ENCODE assay signal across 1 cellular context in genomic region chr17:59829217-59830006, GRCh38.
TF ChIP-seq lines count a peak whose summit lies in the region.

No MANE protein-coding gene starts in this region.

TF ChIP-seq in HepG2, 621 proteins besides CTCF, POLR2A, EP300 and RAD21 (continued from another document and continues in another):
- TF ChIP-seq, protein P1, sequence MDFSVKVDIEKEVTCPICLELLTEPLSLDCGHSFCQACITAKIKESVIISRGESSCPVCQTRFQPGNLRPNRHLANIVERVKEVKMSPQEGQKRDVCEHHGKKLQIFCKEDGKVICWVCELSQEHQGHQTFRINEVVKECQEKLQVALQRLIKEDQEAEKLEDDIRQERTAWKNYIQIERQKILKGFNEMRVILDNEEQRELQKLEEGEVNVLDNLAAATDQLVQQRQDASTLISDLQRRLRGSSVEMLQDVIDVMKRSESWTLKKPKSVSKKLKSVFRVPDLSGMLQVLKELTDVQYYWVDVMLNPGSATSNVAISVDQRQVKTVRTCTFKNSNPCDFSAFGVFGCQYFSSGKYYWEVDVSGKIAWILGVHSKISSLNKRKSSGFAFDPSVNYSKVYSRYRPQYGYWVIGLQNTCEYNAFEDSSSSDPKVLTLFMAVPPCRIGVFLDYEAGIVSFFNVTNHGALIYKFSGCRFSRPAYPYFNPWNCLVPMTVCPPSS (IDR thresholded peaks at IDR 0.05), result no peak
- TF ChIP-seq ZNF124 (CRISPR knock-in tag; IDR thresholded peaks at IDR 0.05) (no peak), ZNF766 (CRISPR knock-in tag; IDR thresholded peaks at IDR 0.05; ENCODE audit: borderline replicate concordance) (no peak), ZNF138 (CRISPR knock-in tag; IDR thresholded peaks at IDR 0.05; ENCODE audit: low read depth) (no peak), ZNF609 (CRISPR knock-in tag; IDR thresholded peaks at IDR 0.05; ENCODE audit: borderline replicate concordance) (peak; percentile 53; the same call in 1 of the 2 replicates), MXD1 (CRISPR knock-in tag; IDR thresholded peaks at IDR 0.05) (no peak), GATA4 (IDR thresholded peaks at IDR 0.05; ENCODE audit: borderline replicate concordance, low read depth) (no peak; the same call in 1 of the 2 replicates), ARHGAP35 (CRISPR knock-in tag; IDR thresholded peaks at IDR 0.05; ENCODE audit: borderline replicate concordance) (no peak), PHF5A (CRISPR knock-in tag; IDR thresholded peaks at IDR 0.05; ENCODE audit: low read depth, unreplicated experiment) (no peak), LCORL (IDR thresholded peaks at IDR 0.05) (no peak), LCORL (CRISPR knock-in tag; IDR thresholded peaks at IDR 0.05) (peak; percentile 23; the same call in 1 of the 2 replicates), EHMT2 (IDR thresholded peaks at IDR 0.05; ENCODE audit: borderline replicate concordance, low read depth, low read length) (no peak), ZNF282 (IDR thresholded peaks at IDR 0.05; ENCODE audit: partially characterized antibody) (no peak), RBM39 (IDR thresholded peaks at IDR 0.05; ENCODE audit: low read depth, low read length, poor library complexity, severe bottlenecking) (no peak), NR2F2 (IDR thresholded peaks at IDR 0.05; ENCODE audit: borderline replicate concordance, low read depth) (no peak), CC2D1A (CRISPR knock-in tag; IDR thresholded peaks at IDR 0.05) (no peak), TIGD3 (CRISPR knock-in tag; IDR thresholded peaks at IDR 0.05; ENCODE audit: borderline replicate concordance) (0 out of 2 replicates have a peak, but pooled peaks have one; percentile 29), ZNF354B (CRISPR knock-in tag; IDR thresholded peaks at IDR 0.05) (no peak), CCDC6 (CRISPR knock-in tag; IDR thresholded peaks at IDR 0.05) (no peak), RFX5 (IDR thresholded peaks at IDR 0.05; ENCODE audit: low read depth, low read length) (no peak), ZNF343 (CRISPR knock-in tag; IDR thresholded peaks at IDR 0.05) (no peak), SALL1 (CRISPR knock-in tag; IDR thresholded peaks at IDR 0.05) (peak; percentile 28; the same call in 1 of the 2 replicates), ZNF407 (CRISPR knock-in tag; IDR thresholded peaks at IDR 0.05; ENCODE audit: not compliant biosample characterization) (no peak), ZNF383 (CRISPR knock-in tag; IDR thresholded peaks at IDR 0.05; ENCODE audit: borderline replicate concordance) (no peak)
- TF ChIP-seq, protein P2, sequence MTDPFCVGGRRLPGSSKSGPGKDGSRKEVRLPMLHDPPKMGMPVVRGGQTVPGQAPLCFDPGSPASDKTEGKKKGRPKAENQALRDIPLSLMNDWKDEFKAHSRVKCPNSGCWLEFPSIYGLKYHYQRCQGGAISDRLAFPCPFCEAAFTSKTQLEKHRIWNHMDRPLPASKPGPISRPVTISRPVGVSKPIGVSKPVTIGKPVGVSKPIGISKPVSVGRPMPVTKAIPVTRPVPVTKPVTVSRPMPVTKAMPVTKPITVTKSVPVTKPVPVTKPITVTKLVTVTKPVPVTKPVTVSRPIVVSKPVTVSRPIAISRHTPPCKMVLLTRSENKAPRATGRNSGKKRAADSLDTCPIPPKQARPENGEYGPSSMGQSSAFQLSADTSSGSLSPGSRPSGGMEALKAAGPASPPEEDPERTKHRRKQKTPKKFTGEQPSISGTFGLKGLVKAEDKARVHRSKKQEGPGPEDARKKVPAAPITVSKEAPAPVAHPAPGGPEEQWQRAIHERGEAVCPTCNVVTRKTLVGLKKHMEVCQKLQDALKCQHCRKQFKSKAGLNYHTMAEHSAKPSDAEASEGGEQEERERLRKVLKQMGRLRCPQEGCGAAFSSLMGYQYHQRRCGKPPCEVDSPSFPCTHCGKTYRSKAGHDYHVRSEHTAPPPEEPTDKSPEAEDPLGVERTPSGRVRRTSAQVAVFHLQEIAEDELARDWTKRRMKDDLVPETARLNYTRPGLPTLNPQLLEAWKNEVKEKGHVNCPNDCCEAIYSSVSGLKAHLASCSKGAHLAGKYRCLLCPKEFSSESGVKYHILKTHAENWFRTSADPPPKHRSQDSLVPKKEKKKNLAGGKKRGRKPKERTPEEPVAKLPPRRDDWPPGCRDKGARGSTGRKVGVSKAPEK (CRISPR knock-in tag; IDR thresholded peaks at IDR 0.05; ENCODE audit: borderline replicate concordance), result no peak
- TF ChIP-seq, protein P3, sequence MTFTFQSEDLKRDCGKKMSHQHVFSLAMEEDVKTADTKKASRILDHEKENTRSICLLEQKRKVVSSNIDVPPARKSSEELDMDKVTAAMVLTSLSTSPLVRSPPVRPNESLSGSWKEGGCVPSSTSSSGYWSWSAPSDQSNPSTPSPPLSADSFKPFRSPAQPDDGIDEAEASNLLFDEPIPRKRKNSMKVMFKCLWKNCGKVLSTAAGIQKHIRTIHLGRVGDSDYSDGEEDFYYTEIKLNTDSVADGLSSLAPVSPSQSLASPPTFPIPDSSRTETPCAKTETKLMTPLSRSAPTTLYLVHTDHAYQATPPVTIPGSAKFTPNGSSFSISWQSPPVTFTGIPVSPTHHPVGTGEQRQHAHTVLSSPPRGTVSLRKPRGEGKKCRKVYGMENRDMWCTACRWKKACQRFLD (CRISPR knock-in tag; IDR thresholded peaks at IDR 0.05; ENCODE audit: borderline replicate concordance), result no peak
- TF ChIP-seq, protein P4, sequence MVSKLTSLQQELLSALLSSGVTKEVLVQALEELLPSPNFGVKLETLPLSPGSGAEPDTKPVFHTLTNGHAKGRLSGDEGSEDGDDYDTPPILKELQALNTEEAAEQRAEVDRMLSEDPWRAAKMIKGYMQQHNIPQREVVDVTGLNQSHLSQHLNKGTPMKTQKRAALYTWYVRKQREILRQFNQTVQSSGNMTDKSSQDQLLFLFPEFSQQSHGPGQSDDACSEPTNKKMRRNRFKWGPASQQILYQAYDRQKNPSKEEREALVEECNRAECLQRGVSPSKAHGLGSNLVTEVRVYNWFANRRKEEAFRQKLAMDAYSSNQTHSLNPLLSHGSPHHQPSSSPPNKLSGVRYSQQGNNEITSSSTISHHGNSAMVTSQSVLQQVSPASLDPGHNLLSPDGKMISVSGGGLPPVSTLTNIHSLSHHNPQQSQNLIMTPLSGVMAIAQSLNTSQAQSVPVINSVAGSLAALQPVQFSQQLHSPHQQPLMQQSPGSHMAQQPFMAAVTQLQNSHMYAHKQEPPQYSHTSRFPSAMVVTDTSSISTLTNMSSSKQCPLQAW (CRISPR knock-in tag; IDR thresholded peaks at IDR 0.05), result no peak
- TF ChIP-seq, protein P5, sequence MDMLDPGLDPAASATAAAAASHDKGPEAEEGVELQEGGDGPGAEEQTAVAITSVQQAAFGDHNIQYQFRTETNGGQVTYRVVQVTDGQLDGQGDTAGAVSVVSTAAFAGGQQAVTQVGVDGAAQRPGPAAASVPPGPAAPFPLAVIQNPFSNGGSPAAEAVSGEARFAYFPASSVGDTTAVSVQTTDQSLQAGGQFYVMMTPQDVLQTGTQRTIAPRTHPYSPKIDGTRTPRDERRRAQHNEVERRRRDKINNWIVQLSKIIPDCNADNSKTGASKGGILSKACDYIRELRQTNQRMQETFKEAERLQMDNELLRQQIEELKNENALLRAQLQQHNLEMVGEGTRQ (IDR thresholded peaks at IDR 0.05; ENCODE audit: low read depth, low read length), result no peak
- TF ChIP-seq, protein P5 (CRISPR knock-in tag; IDR thresholded peaks at IDR 0.05; ENCODE audit: borderline replicate concordance), result no peak
